ENCODE assay signal across 8 cellular contexts in genomic region chr5:150448353-150448752, GRCh38. TPM values are rescaled to one million over a fixed set of nuclear protein-coding genes. Genes with fewer than 3 reads are reported as not detected.
A peak's percentile ranks its signal among the peaks of the same experiment; 100 is the strongest.
DNase-seq lines count a peak whose midpoint lies in the region; ATAC-seq and TF ChIP-seq lines count a peak whose summit lies in the region.

No MANE protein-coding gene starts in this region.

- no peak for TF ChIP-seq POLR2A in body of pancreas (IDR thresholded peaks at IDR 0.05)

- intact Hi-C loops in body of pancreas (cut with DNase I): no loop called here
- intact Hi-C loops in head of caudate nucleus (cut with DNase I): loop anchor here (10.0 kb wide), 1 partner anchor 94 kb away; the partner anchor contains the start of gene TCOF1

- peaks cover 15 to 39% of the 10 kb centered on the region in 2 donors for H3K36me3 ChIP-seq in body of pancreas (replicated peaks in 1 of 2; ENCODE audit: insufficient read depth in 1 of 2, low read depth in 2 of 2)

- peak overlapping the region; percentile 97 to 99 (median 99) for H3K27ac ChIP-seq in body of pancreas

- DNase-seq in stimulated activated naive CD8-positive, alpha-beta T cell treated with anti-CD3 and anti-CD28 coated beads, Interleukin-15, Interleukin-2, amounts not matched to agents 100 U/mL and 50 U/mL, for 24 hours: no peak
- no peak for DNase-seq in body of pancreas
- no peak for DNase-seq in mesothelial cell of epicardium (ENCODE audit: low spot score in 2 of 2, unreplicated experiment in 2 of 2)
- DNase-seq in HT-29 (ENCODE audit: low spot score): no peak
- DNase-seq in C1 segment of cervical spinal cord (lab: John Stamatoyannopoulos, UW): no peak
- no peak for DNase-seq in head of caudate nucleus

- H3K27ac Mint-ChIP-seq in stimulated activated naive CD8-positive, alpha-beta T cell treated with anti-CD3 and anti-CD28 coated beads, Interleukin-15, Interleukin-2, amounts not matched to agents 100 ng/mL and 50 ng/mL, for 24 hours: peak overlapping the region; percentile 99
- H3K27ac Mint-ChIP-seq in mesothelial cell of epicardium: peak overlapping the region; percentile 100

- TF ChIP-seq CTCF in body of pancreas (IDR thresholded peaks at IDR 0.05): no peak
- TF ChIP-seq CTCF in mesothelial cell of epicardium (IDR thresholded peaks at IDR 0.05; ENCODE audit: unreplicated experiment): no peak

- peaks cover 60% of the 10 kb centered on the region for H3K36me3 Mint-ChIP-seq in stimulated activated naive CD8-positive, alpha-beta T cell treated with anti-CD3 and anti-CD28 coated beads, Interleukin-15, Interleukin-2, amounts not matched to agents 100 ng/mL and 50 ng/mL, for 24 hours (ENCODE audit: low read depth)
- H3K36me3 Mint-ChIP-seq in mesothelial cell of epicardium: peaks cover 32% of the 10 kb centered on the region

- H3K4me1 ChIP-seq in body of pancreas: peaks cover 22% of the 10 kb centered on the region

- H3K9me3 ChIP-seq in body of pancreas: no peaks in the 10 kb centered on the region

- H3K4me3 Mint-ChIP-seq in stimulated activated naive CD8-positive, alpha-beta T cell treated with anti-CD3 and anti-CD28 coated beads, Interleukin-15, Interleukin-2, amounts not matched to agents 100 ng/mL and 50 ng/mL, for 24 hours: peak overlapping the region; percentile 93
- peak overlapping the region; percentile 99 for H3K4me3 Mint-ChIP-seq in mesothelial cell of epicardium

- H3K27me3 Mint-ChIP-seq in stimulated activated naive CD8-positive, alpha-beta T cell treated with anti-CD3 and anti-CD28 coated beads, Interleukin-15, Interleukin-2, amounts not matched to agents 100 ng/mL and 50 ng/mL, for 24 hours: no peaks in the 10 kb centered on the region
- no peaks in the 10 kb centered on the region for H3K27me3 Mint-ChIP-seq in mesothelial cell of epicardium (ENCODE audit: low read depth)

- 15 to 22% methylated on average over 4 of the region's 4 CpGs for WGBS in body of pancreas, 2 donors

- peak overlapping the region; percentile 76 to 88 for H3K4me3 ChIP-seq in body of pancreas

- ATAC-seq in stimulated activated naive CD8-positive, alpha-beta T cell treated with anti-CD3 and anti-CD28 coated beads, Interleukin-15, Interleukin-2, amounts not matched to agents 100 U/mL and 50 U/mL, for 24 hours: no peak
- ATAC-seq in body of pancreas: no peak
- ATAC-seq in HG02938 (IDR thresholded peaks at IDR 0.05; ENCODE audit: unreplicated experiment): no peak

- peaks cover 48% of the 10 kb centered on the region for H3K4me1 Mint-ChIP-seq in stimulated activated naive CD8-positive, alpha-beta T cell treated with anti-CD3 and anti-CD28 coated beads, Interleukin-15, Interleukin-2, amounts not matched to agents 100 ng/mL and 50 ng/mL, for 24 hours (ENCODE audit: low read depth)
- H3K4me1 Mint-ChIP-seq in mesothelial cell of epicardium: peaks cover 15% of the 10 kb centered on the region

- no peaks in the 10 kb centered on the region for H3K27me3 ChIP-seq in body of pancreas

- H3K9me3 Mint-ChIP-seq in stimulated activated naive CD8-positive, alpha-beta T cell treated with anti-CD3 and anti-CD28 coated beads, Interleukin-15, Interleukin-2, amounts not matched to agents 100 ng/mL and 50 ng/mL, for 24 hours: no peaks in the 10 kb centered on the region
- peaks cover 4% of the 10 kb centered on the region for H3K9me3 Mint-ChIP-seq in mesothelial cell of epicardium

RNA-seq across cellular contexts. Expression of gene RPS14, which starts 1.2 kb away (rescaled TPM):
- total RNA-seq in body of pancreas: 1,000 to 10,000 TPM; 1,348 to 2,916 TPM
- 2,586 to 2,705 TPM (median 2,627 TPM) in 3 replicates for total RNA-seq in mesothelial cell of epicardium
- 1,946 and 1,965 TPM in 2 replicates for total RNA-seq in HT-29 (2014; rRNA removed; shearing (Covaris generic))

RNA-seq across cellular contexts. Expression of gene CD74, which starts 35.6 kb away (rescaled TPM):
- total RNA-seq in body of pancreas (100 to 1,000 TPM; 130 to 405 TPM), mesothelial cell of epicardium (16.1 to 17.1 TPM (median 16.9 TPM) in 3 replicates)
- 9.8 and 12.7 TPM in 2 replicates for total RNA-seq in HT-29 (2014; rRNA removed; shearing (Covaris generic))

RNA-seq across cellular contexts. Expression of gene NDST1, which starts 59.6 kb away (rescaled TPM):
- total RNA-seq in body of pancreas: 10 to 100 TPM; 37.6 to 56.0 TPM
- total RNA-seq in mesothelial cell of epicardium: 129 to 132 TPM (median 132 TPM) in 3 replicates
- total RNA-seq in HT-29 (2014; rRNA removed; shearing (Covaris generic)): 6.9 and 11.0 TPM in 2 replicates
